Comparison of ENCODE assay signal across 21 cellular contexts in the genomic region with DNA sequence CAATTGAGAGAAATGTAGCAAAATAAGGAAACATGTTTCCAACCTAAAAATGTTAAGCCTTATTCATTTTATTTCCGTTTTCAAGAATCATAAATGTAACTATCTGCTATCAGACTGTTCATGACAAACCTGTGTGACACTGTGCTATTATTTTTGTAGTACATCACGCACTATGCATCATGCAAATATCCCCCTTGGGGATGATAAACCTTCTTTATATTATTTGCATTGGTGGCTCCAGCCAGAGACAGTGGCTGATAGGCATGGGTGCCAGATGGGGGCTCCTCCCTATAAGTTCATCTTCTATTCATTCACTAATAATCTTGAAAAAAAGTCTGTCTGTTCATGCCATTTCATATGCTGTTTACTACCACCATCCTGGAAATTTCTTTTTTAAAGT. TPM values are rescaled to one million over a fixed set of nuclear protein-coding genes. Genes with fewer than 3 reads are reported as not detected.
DNase-seq lines count a peak whose midpoint lies in the region; ATAC-seq and TF ChIP-seq lines count a peak whose summit lies in the region.
"Had no signal": no experiment of that assay in that cellular context is flagged by ENCODE, and none has a peak within 500 bp of the region (broad histone marks: within the 10 kb centered on the region; RNA-seq: fewer than 3 reads in every experiment).

No MANE protein-coding gene starts in this region.

- H3K4me3 Mint-ChIP-seq in naive B cell, result no peak overlapping the region
- H3K4me3 Mint-ChIP-seq: CD4-positive, alpha-beta T cell; GM23338 had no signal

- H3K27me3 ChIP-seq in DOHH2 (ENCODE audit: control insufficient read depth, low read length), result no peaks in the 10 kb centered on the region

- H3K4me1 Mint-ChIP-seq in naive B cell, result peaks cover 3 to 10% (median 6%) of the 10 kb centered on the region in 3 donors
- H3K4me1 Mint-ChIP-seq: GM23338 had no signal

- no peaks in the 10 kb centered on the region for H3K9me2 ChIP-seq in DOHH2 (replicated peaks; ENCODE audit: control insufficient read depth, low read length)

- H3K4me1 ChIP-seq in DOHH2 (ENCODE audit: control insufficient read depth, low read length), result peaks cover 93% of the 10 kb centered on the region
- H3K4me1 ChIP-seq: SJSA1 had no signal

- ATAC-seq in naive B cell (ENCODE audit: low read depth in 2 of 2) (peak; percentile 75 to 79), HG03342 (IDR thresholded peaks at IDR 0.05; ENCODE audit: unreplicated experiment) (no peak)
- ATAC-seq: GM12878, GM23338, HCT116, HepG2, PC-3 had no signal

- H3K27me3 Mint-ChIP-seq in naive B cell, result no peaks in the 10 kb centered on the region

- no peaks in the 10 kb centered on the region for H3K36me3 Mint-ChIP-seq in naive B cell

- no peaks in the 10 kb centered on the region for H3K9me3 ChIP-seq in DOHH2 (ENCODE audit: control insufficient read depth, insufficient read depth, low read length)
- H3K9me3 ChIP-seq: SJSA1 had no signal

- peak overlapping the region; percentile 78 for H3K4me2 ChIP-seq in DOHH2 (ENCODE audit: low read length)
- H3K4me2 ChIP-seq: GM23338 had no signal

- H3K27ac Mint-ChIP-seq in naive B cell, result peak overlapping the region in 1 of 6 donors; percentile 15
- H3K27ac Mint-ChIP-seq: CD4-positive, alpha-beta T cell; GM23338 had no signal

- DNase-seq in NCI-H1694 treated with DMSO at 0.1 percent for 48 hours (lab: John Stamatoyannopoulos, UW) (peak; percentile 68), NCI-H82 treated with DMSO at 0.1 percent for 48 hours (lab: John Stamatoyannopoulos, UW; ENCODE audit: unreplicated experiment) (peak; percentile 33), naive B cell (peak; percentile 9), activated T-cell treated with anti-CD3 and anti-CD28 coated beads for 4 hours (no peak), NCI-H345 (lab: John Stamatoyannopoulos, UW) (no peak)
- DNase-seq: CD4-positive, alpha-beta T cell; DND-41; GDM1; KG1; NCI-H1105 treated with DMSO at 0.1 percent for 48 hours; NCI-H1930; NK-92 treated with Interleukin-12 subunit alpha and Interleukin-12 subunit beta, amount 100 ng/mL, for 24 hours; PC-3; T-helper 2 cell had no signal

- peaks cover 39% of the 10 kb centered on the region for H3F3A ChIP-seq in DOHH2 (ENCODE audit: control insufficient read depth, insufficient read depth)

- H3K9me3 Mint-ChIP-seq in naive B cell, result peaks cover 0 to 2% (median 0%) of the 10 kb centered on the region in 7 donors
- H3K9me3 Mint-ChIP-seq: CD4-positive, alpha-beta T cell; GM23338 had no signal

- TF ChIP-seq CTCF in DOHH2 (IDR thresholded peaks at IDR 0.05; ENCODE audit: low read depth, low read length, poor library complexity, severe bottlenecking), result no peak

- H3K4me3 ChIP-seq in DOHH2 (ENCODE audit: low read length), result peak overlapping the region; percentile 67
- H3K4me3 ChIP-seq: GM12878, GM23338, SJSA1 had no signal

- H3K36me3 ChIP-seq in DOHH2 (ENCODE audit: control insufficient read depth, low read length), result peaks cover 12% of the 10 kb centered on the region
- H3K36me3 ChIP-seq: SJSA1 had no signal

- peaks cover 26% of the 10 kb centered on the region for H3K79me2 ChIP-seq in DOHH2 (ENCODE audit: control insufficient read depth, low read length)

- H3K27ac ChIP-seq in DOHH2 (ENCODE audit: low read depth, low read length), result peak overlapping the region; percentile 98
- H3K27ac ChIP-seq: SJSA1 had no signal

- no peaks in the 10 kb centered on the region for H4K20me1 ChIP-seq in DOHH2 (ENCODE audit: control insufficient read depth, insufficient read depth, low read depth, low read length)

RNA-seq across cellular contexts. Expression of a gene that starts 7.1 kb away (rescaled TPM):
- polyA plus RNA-seq in naive B cell (ENCODE audit: low read depth in 6 of 6), result 1 to 10 TPM; 1.4 to 6.8 (median 3.0) TPM

Comparison
In these comparisons a context has a peak if more than half of its experiments do, and no peak if none do; other contexts are left out.
1. DNase-seq: peak in NCI-H1694 treated with DMSO at 0.1 percent for 48 hours (single experiment), NCI-H82 treated with DMSO at 0.1 percent for 48 hours (single experiment) and naive B cell (single experiment); none in activated T-cell treated with anti-CD3 and anti-CD28 coated beads for 4 hours (single experiment) and NCI-H345 (single experiment).